Comparison of ENCODE assay signal across 27 cellular contexts in genomic region chr16:87192418-87193073, GRCh38.
"Had no signal": no experiment of that assay in that cellular context is flagged by ENCODE, and none has a peak within 500 bp of the region (broad histone marks: within the 10 kb centered on the region; RNA-seq: fewer than 3 reads in every experiment).

No MANE protein-coding gene starts in this region.

- FAIRE-seq: bronchial epithelial cell, colon, endometrium, frontal cortex, islet of Langerhans had no signal

- H3K27me3 Mint-ChIP-seq: activated CD4-positive, alpha-beta T cell treated with anti-CD3 and anti-CD28 coated beads for 36 hours; activated naive CD4-positive, alpha-beta T cell treated with anti-CD3 and anti-CD28 coated beads, Interleukin-2, amount 10 ng/mL, durations not matched to agents 7 days and 5 days; naive thymus-derived CD4-positive, alpha-beta T cell; stimulated activated naive B cell treated with anti-CD40 and anti-IgM and Interleukin-4, amounts not matched to agents 10 μg/mL and 1 μg/mL and 100 μg/mL, for 72 hours had no signal

- DNase-seq: activated CD4-positive, alpha-beta T cell treated with anti-CD3 and anti-CD28 coated beads for 36 hours; activated CD4-positive, alpha-beta T cell treated with anti-CD3 and anti-CD28 coated beads, Interleukin-2, amount 50 U/mL, for 4 hours; activated CD4-positive, CD25-positive, alpha-beta regulatory T cell; activated CD8-positive, alpha-beta memory T cell treated with anti-CD3 and anti-CD28 coated beads for 24 hours; activated effector memory CD4-positive, alpha-beta T cell treated with anti-CD3 and anti-CD28 coated beads, Interleukin-2, amount 50 U/mL, for 16 hours; activated naive CD4-positive, alpha-beta T cell treated with anti-CD3 and anti-CD28 coated beads, Interleukin-2, amount 10 ng/mL, durations not matched to agents 7 days and 5 days; activated naive CD8-positive, alpha-beta T cell treated with anti-CD3 and anti-CD28 coated beads, Interleukin-2, amount 10 ng/mL, durations not matched to agents 7 days and 5 days; dermis blood vessel endothelial cell; effector CD4-positive, alpha-beta T cell; esophagus squamous epithelium; left ventricle myocardium superior; mammary epithelial cell; naive thymus-derived CD4-positive, alpha-beta T cell; posterior cingulate gyrus; sigmoid colon; stimulated activated CD4-positive, alpha-beta T cell treated with anti-CD3 and anti-CD28 coated beads, Interleukin-15, amount 100 ng/mL, for 24 hours; stimulated activated CD4-positive, alpha-beta T cell treated with anti-CD3 and anti-CD28 coated beads, Interleukin-2, amount 100 ng/mL, for 24 hours; stimulated activated naive B cell treated with anti-CD40 and anti-IgM and Interleukin-4, amounts not matched to agents 10 μg/mL and 1 μg/mL and 100 μg/mL, for 72 hours; stomach; thyroid gland had no signal

- H3K36me3 Mint-ChIP-seq: activated naive CD8-positive, alpha-beta T cell treated with anti-CD3 and anti-CD28 coated beads, Interleukin-2, amount 10 ng/mL, durations not matched to agents 7 days and 5 days; neural progenitor cell; stimulated activated naive B cell treated with anti-CD40 and anti-IgM and Interleukin-4, amounts not matched to agents 10 μg/mL and 1 μg/mL and 100 μg/mL, for 72 hours had no signal

- H3K4me3 Mint-ChIP-seq: activated CD4-positive, alpha-beta T cell treated with anti-CD3 and anti-CD28 coated beads for 36 hours; activated naive CD4-positive, alpha-beta T cell treated with anti-CD3 and anti-CD28 coated beads, Interleukin-2, amount 10 ng/mL, durations not matched to agents 7 days and 5 days; activated naive CD8-positive, alpha-beta T cell treated with anti-CD3 and anti-CD28 coated beads, Interleukin-2, amount 10 ng/mL, durations not matched to agents 7 days and 5 days; central memory CD8-positive, alpha-beta T cell; naive thymus-derived CD4-positive, alpha-beta T cell; neural progenitor cell; stimulated activated naive B cell treated with anti-CD40 and anti-IgM and Interleukin-4, amounts not matched to agents 10 μg/mL and 1 μg/mL and 100 μg/mL, for 72 hours had no signal

- H3K27ac Mint-ChIP-seq: activated CD4-positive, alpha-beta T cell treated with anti-CD3 and anti-CD28 coated beads for 36 hours; activated naive CD4-positive, alpha-beta T cell treated with anti-CD3 and anti-CD28 coated beads, Interleukin-2, amount 10 ng/mL, durations not matched to agents 7 days and 5 days; activated naive CD8-positive, alpha-beta T cell treated with anti-CD3 and anti-CD28 coated beads, Interleukin-2, amount 10 ng/mL, durations not matched to agents 7 days and 5 days; naive thymus-derived CD4-positive, alpha-beta T cell; neural progenitor cell; stimulated activated naive B cell treated with anti-CD40 and anti-IgM and Interleukin-4, amounts not matched to agents 10 μg/mL and 1 μg/mL and 100 μg/mL, for 72 hours had no signal

- H3K4me1 Mint-ChIP-seq: activated CD4-positive, alpha-beta T cell treated with anti-CD3 and anti-CD28 coated beads for 36 hours; activated naive CD4-positive, alpha-beta T cell treated with anti-CD3 and anti-CD28 coated beads, Interleukin-2, amount 10 ng/mL, durations not matched to agents 7 days and 5 days; activated naive CD8-positive, alpha-beta T cell treated with anti-CD3 and anti-CD28 coated beads, Interleukin-2, amount 10 ng/mL, durations not matched to agents 7 days and 5 days; central memory CD8-positive, alpha-beta T cell; stimulated activated naive B cell treated with anti-CD40 and anti-IgM and Interleukin-4, amounts not matched to agents 10 μg/mL and 1 μg/mL and 100 μg/mL, for 72 hours had no signal
